1 cellular context compared by ENCODE assay signal in genomic region chr14:90396342-90397339, GRCh38.
TF ChIP-seq lines count a peak whose summit lies in the region.

Gene CALM1 (plus strand): TSS chr14:90397029. CDS start chr14:90397231, 202 bp downstream.

TF ChIP-seq in HepG2, 621 proteins besides CTCF, POLR2A, EP300 and RAD21 (continued from another document and continues in another):
- peak; percentile 67; the same call in 1 of the 2 replicates for TF ChIP-seq PRDM15 (CRISPR knock-in tag; IDR thresholded peaks at IDR 0.05)
- no peak for TF ChIP-seq ZSCAN22 (CRISPR knock-in tag; IDR thresholded peaks at IDR 0.05)
- TF ChIP-seq CENPX (CRISPR knock-in tag; IDR thresholded peaks at IDR 0.05), result no peak
- TF ChIP-seq, protein P1, sequence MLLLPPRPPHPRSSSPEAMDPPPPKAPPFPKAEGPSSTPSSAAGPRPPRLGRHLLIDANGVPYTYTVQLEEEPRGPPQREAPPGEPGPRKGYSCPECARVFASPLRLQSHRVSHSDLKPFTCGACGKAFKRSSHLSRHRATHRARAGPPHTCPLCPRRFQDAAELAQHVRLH (CRISPR knock-in tag; IDR thresholded peaks at IDR 0.05; ENCODE audit: borderline replicate concordance, low read depth), result peak; percentile 52; the same call in 1 of the 2 replicates
- TF ChIP-seq ZNF138 (CRISPR knock-in tag; IDR thresholded peaks at IDR 0.05; ENCODE audit: low read depth), result peak; percentile 89
- TF ChIP-seq MLXIP (CRISPR knock-in tag; IDR thresholded peaks at IDR 0.05; ENCODE audit: borderline replicate concordance), result peak; percentile 64
- TF ChIP-seq, protein P2, sequence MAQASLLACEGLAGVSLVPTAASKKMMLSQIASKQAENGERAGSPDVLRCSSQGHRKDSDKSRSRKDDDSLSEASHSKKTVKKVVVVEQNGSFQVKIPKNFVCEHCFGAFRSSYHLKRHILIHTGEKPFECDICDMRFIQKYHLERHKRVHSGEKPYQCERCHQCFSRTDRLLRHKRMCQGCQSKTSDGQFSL (CRISPR knock-in tag; IDR thresholded peaks at IDR 0.05), result peak; percentile 74; the same call in 1 of the 2 replicates
- peak; percentile 74; the same call in 1 of the 2 replicates for TF ChIP-seq ZBTB2 (CRISPR knock-in tag; IDR thresholded peaks at IDR 0.05; ENCODE audit: low read depth)
- TF ChIP-seq CENPT (CRISPR knock-in tag; IDR thresholded peaks at IDR 0.05; ENCODE audit: low read depth), result peak; percentile 40; the same call in 1 of the 2 replicates
- no peak; the same call in none of the 2 replicates for TF ChIP-seq ZBTB43 (CRISPR knock-in tag; conservative IDR thresholded peaks at IDR 0.05)
- peak; percentile 63 for TF ChIP-seq SP2 (CRISPR knock-in tag; IDR thresholded peaks at IDR 0.05)
- peak; percentile 76; the same call in 1 of the 2 replicates for TF ChIP-seq ZNF616 (CRISPR knock-in tag; IDR thresholded peaks at IDR 0.05; ENCODE audit: low read depth)
- TF ChIP-seq PRDM4 (CRISPR knock-in tag; IDR thresholded peaks at IDR 0.05; ENCODE audit: borderline replicate concordance), result no peak
- peak; percentile 75; the same call in 1 of the 2 replicates for TF ChIP-seq NFKBIZ (CRISPR knock-in tag; IDR thresholded peaks at IDR 0.05)
- TF ChIP-seq NR1H2 (CRISPR knock-in tag; IDR thresholded peaks at IDR 0.05; ENCODE audit: borderline replicate concordance, low read depth), result no peak
- no peak for TF ChIP-seq CCAR2 (optimal IDR thresholded peaks at IDR 0.05; ENCODE audit: low read depth, low read length)
- TF ChIP-seq, protein P3, sequence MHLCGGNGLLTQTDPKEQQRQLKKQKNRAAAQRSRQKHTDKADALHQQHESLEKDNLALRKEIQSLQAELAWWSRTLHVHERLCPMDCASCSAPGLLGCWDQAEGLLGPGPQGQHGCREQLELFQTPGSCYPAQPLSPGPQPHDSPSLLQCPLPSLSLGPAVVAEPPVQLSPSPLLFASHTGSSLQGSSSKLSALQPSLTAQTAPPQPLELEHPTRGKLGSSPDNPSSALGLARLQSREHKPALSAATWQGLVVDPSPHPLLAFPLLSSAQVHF (CRISPR knock-in tag; IDR thresholded peaks at IDR 0.05), result no peak
- TF ChIP-seq, protein P4, sequence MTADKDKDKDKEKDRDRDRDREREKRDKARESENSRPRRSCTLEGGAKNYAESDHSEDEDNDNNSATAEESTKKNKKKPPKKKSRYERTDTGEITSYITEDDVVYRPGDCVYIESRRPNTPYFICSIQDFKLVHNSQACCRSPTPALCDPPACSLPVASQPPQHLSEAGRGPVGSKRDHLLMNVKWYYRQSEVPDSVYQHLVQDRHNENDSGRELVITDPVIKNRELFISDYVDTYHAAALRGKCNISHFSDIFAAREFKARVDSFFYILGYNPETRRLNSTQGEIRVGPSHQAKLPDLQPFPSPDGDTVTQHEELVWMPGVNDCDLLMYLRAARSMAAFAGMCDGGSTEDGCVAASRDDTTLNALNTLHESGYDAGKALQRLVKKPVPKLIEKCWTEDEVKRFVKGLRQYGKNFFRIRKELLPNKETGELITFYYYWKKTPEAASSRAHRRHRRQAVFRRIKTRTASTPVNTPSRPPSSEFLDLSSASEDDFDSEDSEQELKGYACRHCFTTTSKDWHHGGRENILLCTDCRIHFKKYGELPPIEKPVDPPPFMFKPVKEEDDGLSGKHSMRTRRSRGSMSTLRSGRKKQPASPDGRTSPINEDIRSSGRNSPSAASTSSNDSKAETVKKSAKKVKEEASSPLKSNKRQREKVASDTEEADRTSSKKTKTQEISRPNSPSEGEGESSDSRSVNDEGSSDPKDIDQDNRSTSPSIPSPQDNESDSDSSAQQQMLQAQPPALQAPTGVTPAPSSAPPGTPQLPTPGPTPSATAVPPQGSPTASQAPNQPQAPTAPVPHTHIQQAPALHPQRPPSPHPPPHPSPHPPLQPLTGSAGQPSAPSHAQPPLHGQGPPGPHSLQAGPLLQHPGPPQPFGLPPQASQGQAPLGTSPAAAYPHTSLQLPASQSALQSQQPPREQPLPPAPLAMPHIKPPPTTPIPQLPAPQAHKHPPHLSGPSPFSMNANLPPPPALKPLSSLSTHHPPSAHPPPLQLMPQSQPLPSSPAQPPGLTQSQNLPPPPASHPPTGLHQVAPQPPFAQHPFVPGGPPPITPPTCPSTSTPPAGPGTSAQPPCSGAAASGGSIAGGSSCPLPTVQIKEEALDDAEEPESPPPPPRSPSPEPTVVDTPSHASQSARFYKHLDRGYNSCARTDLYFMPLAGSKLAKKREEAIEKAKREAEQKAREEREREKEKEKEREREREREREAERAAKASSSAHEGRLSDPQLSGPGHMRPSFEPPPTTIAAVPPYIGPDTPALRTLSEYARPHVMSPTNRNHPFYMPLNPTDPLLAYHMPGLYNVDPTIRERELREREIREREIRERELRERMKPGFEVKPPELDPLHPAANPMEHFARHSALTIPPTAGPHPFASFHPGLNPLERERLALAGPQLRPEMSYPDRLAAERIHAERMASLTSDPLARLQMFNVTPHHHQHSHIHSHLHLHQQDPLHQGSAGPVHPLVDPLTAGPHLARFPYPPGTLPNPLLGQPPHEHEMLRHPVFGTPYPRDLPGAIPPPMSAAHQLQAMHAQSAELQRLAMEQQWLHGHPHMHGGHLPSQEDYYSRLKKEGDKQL (CRISPR knock-in tag; IDR thresholded peaks at IDR 0.05; ENCODE audit: low read depth), result no peak
- peak; percentile 86; the same call in 1 of the 2 replicates for TF ChIP-seq ZNF367 (CRISPR knock-in tag; IDR thresholded peaks at IDR 0.05; ENCODE audit: borderline replicate concordance)
- TF ChIP-seq GPN1 (CRISPR knock-in tag; IDR thresholded peaks at IDR 0.05; ENCODE audit: borderline replicate concordance), result peak; percentile 87; the same call in 1 of the 2 replicates
- TF ChIP-seq ZNF614 (CRISPR knock-in tag; IDR thresholded peaks at IDR 0.05; ENCODE audit: borderline replicate concordance), result peak; percentile 88; the same call in 1 of the 2 replicates
- TF ChIP-seq, protein P5, sequence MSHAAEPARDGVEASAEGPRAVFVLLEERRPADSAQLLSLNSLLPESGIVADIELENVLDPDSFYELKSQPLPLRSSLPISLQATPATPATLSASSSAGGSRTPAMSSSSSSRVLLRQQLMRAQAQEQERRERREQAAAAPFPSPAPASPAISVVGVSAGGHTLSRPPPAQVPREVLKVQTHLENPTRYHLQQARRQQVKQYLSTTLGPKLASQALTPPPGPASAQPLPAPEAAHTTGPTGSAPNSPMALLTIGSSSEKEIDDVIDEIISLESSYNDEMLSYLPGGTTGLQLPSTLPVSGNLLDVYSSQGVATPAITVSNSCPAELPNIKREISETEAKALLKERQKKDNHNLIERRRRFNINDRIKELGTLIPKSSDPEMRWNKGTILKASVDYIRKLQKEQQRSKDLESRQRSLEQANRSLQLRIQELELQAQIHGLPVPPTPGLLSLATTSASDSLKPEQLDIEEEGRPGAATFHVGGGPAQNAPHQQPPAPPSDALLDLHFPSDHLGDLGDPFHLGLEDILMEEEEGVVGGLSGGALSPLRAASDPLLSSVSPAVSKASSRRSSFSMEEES (CRISPR knock-in tag; IDR thresholded peaks at IDR 0.05), result peak; percentile 54
- TF ChIP-seq ZSCAN29 (CRISPR knock-in tag; conservative IDR thresholded peaks at IDR 0.05), result no peak
- TF ChIP-seq E2F5 (CRISPR knock-in tag; conservative IDR thresholded peaks at IDR 0.05), result peak; percentile 74
- TF ChIP-seq SP5 (CRISPR knock-in tag; IDR thresholded peaks at IDR 0.05; ENCODE audit: borderline replicate concordance, low read depth), result peak; percentile 63
- TF ChIP-seq ZNF776 (CRISPR knock-in tag; IDR thresholded peaks at IDR 0.05), result peak; percentile 94
